In genomic region chr9:131178382-131178781, GRCh38 we compare ENCODE assay signal across 8 cellular contexts. TPM values are rescaled to one million over a fixed set of nuclear protein-coding genes. Genes with fewer than 3 reads are reported as not detected.
DNase-seq lines count a peak whose midpoint lies in the region; ATAC-seq and TF ChIP-seq lines count a peak whose summit lies in the region.

No MANE protein-coding gene starts in this region.

- no peak overlapping the region for H3K4me3 Mint-ChIP-seq in naive thymus-derived CD8-positive, alpha-beta T cell
- H3K4me3 Mint-ChIP-seq in stimulated activated memory B cell treated with anti-CD40 and anti-IgM and Interleukin-4, amounts not matched to agents 10 μg/mL and 1 μg/mL and 100 μg/mL, for 72 hours, result no peak overlapping the region

- peak; percentile 63 for ATAC-seq in HG03196 (IDR thresholded peaks at IDR 0.05; ENCODE audit: unreplicated experiment)
- peak; percentile 99 for ATAC-seq in naive thymus-derived CD8-positive, alpha-beta T cell
- peak; percentile 92 for ATAC-seq in stimulated activated memory B cell treated with anti-CD40 and anti-IgM and Interleukin-4, amounts not matched to agents 10 μg/mL and 1 μg/mL and 100 μg/mL, for 72 hours

- H3K27me3 Mint-ChIP-seq in naive thymus-derived CD8-positive, alpha-beta T cell, result no peaks in the 10 kb centered on the region
- H3K27me3 Mint-ChIP-seq in stimulated activated memory B cell treated with anti-CD40 and anti-IgM and Interleukin-4, amounts not matched to agents 10 μg/mL and 1 μg/mL and 100 μg/mL, for 72 hours, result no peaks in the 10 kb centered on the region

- CTCF ChIA-PET in OCI-LY7 (lab: Charles Lee; ENCODE audit: unreplicated experiment), result interaction anchor here (1.0 to 1.2 kb wide), 2 partner anchors 96 to 158 kb away, joined by 4 read pairs; no protein-coding TSS in a partner anchor

- peaks cover 5% of the 10 kb centered on the region; the same call in 1 of the 2 replicates for H4K20me1 ChIP-seq in OCI-LY7 (ENCODE audit: insufficient read depth, low read length)

- BruUV-seq in OCI-LY7 (replicated peaks; lab: Mats Ljungman, UMichigan), result no TSS peak

- no peak overlapping the region for H2AFZ ChIP-seq in OCI-LY7 (ENCODE audit: low read length)

- no peaks in the 10 kb centered on the region for H3K9me3 Mint-ChIP-seq in naive thymus-derived CD8-positive, alpha-beta T cell
- H3K9me3 Mint-ChIP-seq in stimulated activated memory B cell treated with anti-CD40 and anti-IgM and Interleukin-4, amounts not matched to agents 10 μg/mL and 1 μg/mL and 100 μg/mL, for 72 hours, result no peaks in the 10 kb centered on the region

- peak; percentile 96 for TF ChIP-seq CTCF in OCI-LY7 (conservative IDR thresholded peaks at IDR 0.05; ENCODE audit: low read length)
- peak; percentile 83 to 95 (median 91) for TF ChIP-seq CTCF in esophagus muscularis mucosa (IDR thresholded peaks at IDR 0.05)

- no peaks in the 10 kb centered on the region for H3K27me3 ChIP-seq in esophagus muscularis mucosa

- H3K27ac ChIP-seq in OCI-LY7 (ENCODE audit: low read depth, low read length, poor library complexity, severe bottlenecking), result no peak overlapping the region
- H3K27ac ChIP-seq in esophagus muscularis mucosa (replicated peaks in 1 of 4), result no peak overlapping the region

- no peak for TF ChIP-seq EP300 in esophagus muscularis mucosa (IDR thresholded peaks at IDR 0.05)

- intact Hi-C loops in OCI-LY7 (cut with micrococcal nuclease; ENCODE audit: unreplicated experiment) (loop anchor here (1.0 kb wide), 2 partner anchors 97 to 158 kb away; no protein-coding TSS in a partner anchor), esophagus muscularis mucosa (cut with DNase I) (loop anchor here (1.0 kb wide), 1 partner anchor 158 kb away; no protein-coding TSS in a partner anchor)

- H3K9me3 ChIP-seq in OCI-LY7 (ENCODE audit: low read length), result no peaks in the 10 kb centered on the region
- no peaks in the 10 kb centered on the region for H3K9me3 ChIP-seq in esophagus muscularis mucosa

- no peak for TF ChIP-seq POLR2A in esophagus muscularis mucosa (IDR thresholded peaks at IDR 0.05; ENCODE audit: low read depth)

- H3K79me2 ChIP-seq in OCI-LY7 (ENCODE audit: insufficient read depth, low read depth, low read length), result no peaks in the 10 kb centered on the region

- peaks cover 33% of the 10 kb centered on the region for H3K4me1 ChIP-seq in OCI-LY7 (ENCODE audit: insufficient read depth, low read length, poor library complexity, severe bottlenecking)
- peaks cover 0 to 10% (median 8%) of the 10 kb centered on the region in 4 donors for H3K4me1 ChIP-seq in esophagus muscularis mucosa

- POLR2A ChIA-PET in OCI-LY7 (lab: Charles Lee), result interaction anchor here (0.6 to 1.2 kb wide), 4 partner anchors 48 to 119 kb away, joined by 3 to 4 read pairs (median 4); no protein-coding TSS in a partner anchor
- POLR2A ChIA-PET in naive thymus-derived CD8-positive, alpha-beta T cell (lab: Charles Lee), result interaction anchor here (0.6 to 1.7 kb wide), 6 partner anchors 64 to 158 kb away, joined by 3 to 10 read pairs (median 4); partner anchors contain the start of gene FAM78A

- H3K27ac Mint-ChIP-seq in naive thymus-derived CD8-positive, alpha-beta T cell, result peak overlapping the region in 6 of 10 donors; percentile 12 to 68 (median 46)
- no peak overlapping the region for H3K27ac Mint-ChIP-seq in stimulated activated memory B cell treated with anti-CD40 and anti-IgM and Interleukin-4, amounts not matched to agents 10 μg/mL and 1 μg/mL and 100 μg/mL, for 72 hours

- peaks cover 8 to 90% (median 16%) of the 10 kb centered on the region in 3 donors for H3K36me3 Mint-ChIP-seq in naive thymus-derived CD8-positive, alpha-beta T cell
- peaks cover 60% of the 10 kb centered on the region for H3K36me3 Mint-ChIP-seq in stimulated activated memory B cell treated with anti-CD40 and anti-IgM and Interleukin-4, amounts not matched to agents 10 μg/mL and 1 μg/mL and 100 μg/mL, for 72 hours

- no peaks in the 10 kb centered on the region for H3K9me2 ChIP-seq in OCI-LY7 (ENCODE audit: insufficient read depth, low read length)

- H3K4me2 ChIP-seq in OCI-LY7 (ENCODE audit: low read length), result no peak overlapping the region

- H3K36me3 ChIP-seq in OCI-LY7 (ENCODE audit: insufficient read depth, low read length) (peaks cover 98% of the 10 kb centered on the region), esophagus muscularis mucosa (peaks cover 35 to 98% (median 71%) of the 10 kb centered on the region in 4 donors)

- H3K4me3 ChIP-seq in OCI-LY7 (ENCODE audit: low read depth, low read length, poor library complexity, severe bottlenecking) (no peak overlapping the region), esophagus muscularis mucosa (no peak overlapping the region)

- DNase-seq in NCI-H2107 treated with DMSO at 0.1 percent for 48 hours (lab: John Stamatoyannopoulos, UW; ENCODE audit: unreplicated experiment) (peak; percentile 40), NCI-H2107 (lab: John Stamatoyannopoulos, UW) (no peak), OCI-LY7 (ENCODE audit: low spot score) (peak; percentile 80), activated T-cell treated with anti-CD3 and anti-CD28 coated beads for 4 hours (peak; percentile 71), esophagus muscularis mucosa (ENCODE audit: extremely low spot score) (no peak)
- DNase-seq in naive thymus-derived CD8-positive, alpha-beta T cell, result peak; percentile 60 to 86 (median 76)

- H3K4me1 Mint-ChIP-seq in naive thymus-derived CD8-positive, alpha-beta T cell, result peaks cover 6 to 28% (median 15%) of the 10 kb centered on the region in 4 donors
- H3K4me1 Mint-ChIP-seq in stimulated activated memory B cell treated with anti-CD40 and anti-IgM and Interleukin-4, amounts not matched to agents 10 μg/mL and 1 μg/mL and 100 μg/mL, for 72 hours, result peaks cover 35% of the 10 kb centered on the region

- WGBS in esophagus muscularis mucosa, result 8% methylated on average over 4 of the region's 4 CpGs

RNA-seq across cellular contexts. Expression of gene NUP214, which starts 53.0 kb away (rescaled TPM):
- 17.0 and 19.7 TPM in 2 replicates for total RNA-seq in OCI-LY7 (2014; rRNA removed; shearing (Covaris generic))
- 67.1 and 69.6 TPM in 2 replicates for total RNA-seq in OCI-LY7 (2022)
- 10 to 100 TPM; 26.4 to 36.2 (median 28.7) TPM for total RNA-seq in esophagus muscularis mucosa
- 10 to 100 TPM; 73.9 to 88.5 TPM for total RNA-seq in naive thymus-derived CD8-positive, alpha-beta T cell
- 10 to 100 TPM; 10.7 to 24.0 (median 16.5) TPM for polyA plus RNA-seq in naive thymus-derived CD8-positive, alpha-beta T cell

Comparison
In these comparisons a context has a peak if more than half of its experiments do, and no peak if none do; other contexts are left out.
1. DNase-seq: peak in NCI-H2107 treated with DMSO at 0.1 percent for 48 hours (single experiment), OCI-LY7 (single experiment), activated T-cell treated with anti-CD3 and anti-CD28 coated beads for 4 hours (single experiment) and naive thymus-derived CD8-positive, alpha-beta T cell (10 of 10); none in NCI-H2107 (single experiment) and esophagus muscularis mucosa (single experiment).
2. Peak in every context shown above with its lines, with median percentiles within 50 percentile points of each other: ATAC-seq.